Comparison of ENCODE assay signal across 8 cellular contexts in the genomic region with DNA sequence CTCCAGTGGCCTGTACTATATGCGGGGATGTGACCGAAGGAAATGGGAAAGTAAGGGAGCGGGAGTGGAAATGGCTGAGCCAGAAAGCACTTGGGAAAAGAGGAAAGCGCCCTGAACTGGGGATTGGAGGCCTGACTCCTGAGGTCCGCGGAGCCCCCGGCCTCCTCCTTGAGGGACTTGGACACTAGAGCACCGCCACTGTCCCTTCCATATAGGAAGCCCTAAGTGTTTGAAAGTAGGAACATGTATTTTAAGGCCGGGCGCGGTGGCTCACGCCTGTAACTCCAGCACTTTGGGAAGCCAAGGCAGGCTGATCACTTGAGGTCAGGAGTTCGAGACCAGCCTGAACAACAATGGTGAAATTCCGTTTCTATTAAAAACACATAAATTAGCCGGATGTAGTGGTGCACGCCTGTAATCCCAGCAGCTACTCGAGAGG. TPM values are rescaled to one million over a fixed set of nuclear protein-coding genes. Genes with fewer than 3 reads are reported as not detected.
A peak's percentile ranks its signal among the peaks of the same experiment; 100 is the strongest.
DNase-seq lines count a peak whose midpoint lies in the region; ATAC-seq and TF ChIP-seq lines count a peak whose summit lies in the region.

No MANE protein-coding gene starts in this region.

- in situ Hi-C loops in astrocyte of the spinal cord (cut with HindIII; ENCODE audit: low sequenced_read_pairs): no loop called here

- no peaks in the 10 kb centered on the region for H3K9me3 Mint-ChIP-seq in activated T-cell treated with anti-CD3 and anti-CD28 coated beads, Interleukin-2, amount 50 U/mL, for 4 hours

- intact Hi-C loops in right lobe of liver (cut with DNase I) (no loop called here), upper lobe of right lung (cut with DNase I) (no loop called here)

- WGBS in right lobe of liver (ENCODE audit: insufficient coverage, low coverage, low lambda C conversion rate, missing lambda C conversion rate): 5% methylated on average over 17 of the region's 17 CpGs

- no peak for TF ChIP-seq CTCF in astrocyte of the spinal cord (IDR thresholded peaks at IDR 0.05; ENCODE audit: low read depth, low read length)
- TF ChIP-seq CTCF in right lobe of liver (IDR thresholded peaks at IDR 0.05): no peak
- TF ChIP-seq CTCF in upper lobe of right lung (IDR thresholded peaks at IDR 0.05): no peak

- DNase-seq in activated T-cell treated with anti-CD3 and anti-CD28 coated beads, Interleukin-2, amount 50 U/mL, for 4 hours: no peak
- DNase-seq in activated T-cell treated with anti-CD3 and anti-CD28 coated beads, Interleukin-2, amount 50 U/mL, for 48 hours: no peak
- DNase-seq in astrocyte of the spinal cord (ENCODE audit: low read depth, low spot score): no peak
- DNase-seq in right lobe of liver: no peak
- DNase-seq in upper lobe of right lung: no peak
- DNase-seq in NCI-H2107 (lab: John Stamatoyannopoulos, UW): no peak
- no peak for DNase-seq in hepatic stellate cell (ENCODE audit: low spot score)

- H3K4me1 Mint-ChIP-seq in activated T-cell treated with anti-CD3 and anti-CD28 coated beads, Interleukin-2, amount 50 U/mL, for 4 hours (ENCODE audit: low read depth): peaks cover 37% of the 10 kb centered on the region

- no peaks in the 10 kb centered on the region for H3K36me3 ChIP-seq in right lobe of liver
- H3K36me3 ChIP-seq in upper lobe of right lung: peaks cover 2% of the 10 kb centered on the region

- peaks cover 2% of the 10 kb centered on the region for H3K27me3 Mint-ChIP-seq in activated T-cell treated with anti-CD3 and anti-CD28 coated beads, Interleukin-2, amount 50 U/mL, for 4 hours (ENCODE audit: low read depth)

- H3K27me3 ChIP-seq in right lobe of liver (no peaks in the 10 kb centered on the region), upper lobe of right lung (no peaks in the 10 kb centered on the region)

- H3K27ac ChIP-seq in right lobe of liver (peak overlapping the region; percentile 93 to 97 (median 95)), upper lobe of right lung (peak overlapping the region; percentile 99)

- peaks cover 0 to 28% (median 4%) of the 10 kb centered on the region in 4 donors for H3K4me1 ChIP-seq in right lobe of liver
- H3K4me1 ChIP-seq in upper lobe of right lung: peaks cover 51% of the 10 kb centered on the region

- H3K36me3 Mint-ChIP-seq in activated T-cell treated with anti-CD3 and anti-CD28 coated beads, Interleukin-2, amount 50 U/mL, for 4 hours (ENCODE audit: insufficient read depth): peaks cover under 1% of the 10 kb centered on the region

- TF ChIP-seq POLR2A in right lobe of liver (IDR thresholded peaks at IDR 0.05): no peak

- H3K4me3 ChIP-seq in astrocyte of the spinal cord (ENCODE audit: low read depth, low read length) (peak overlapping the region; percentile 73), right lobe of liver (peak overlapping the region; percentile 71 to 96 (median 93)), upper lobe of right lung (peak overlapping the region; percentile 83)

- ATAC-seq in activated T-cell treated with anti-CD3 and anti-CD28 coated beads, Interleukin-2, amount 50 U/mL, for 4 hours: no peak
- ATAC-seq in right lobe of liver (peak in 1 of 4 donors; percentile 38), upper lobe of right lung (peak; percentile 28), GM21390 (IDR thresholded peaks at IDR 0.05; ENCODE audit: unreplicated experiment) (no peak)

- H3K9me3 ChIP-seq in right lobe of liver: no peaks in the 10 kb centered on the region
- no peaks in the 10 kb centered on the region for H3K9me3 ChIP-seq in upper lobe of right lung

- H3K4me3 Mint-ChIP-seq in activated T-cell treated with anti-CD3 and anti-CD28 coated beads, Interleukin-2, amount 50 U/mL, for 4 hours: peak overlapping the region; percentile 97

RNA-seq across cellular contexts. Expression of gene ZDHHC7, which starts 0.5 kb away (rescaled TPM):
- total RNA-seq in activated T-cell treated with anti-CD3 and anti-CD28 coated beads, Interleukin-2, amount 50 U/mL, for 4 hours: 10 to 100 TPM; 27.2 to 34.6 (median 31.8) TPM
- total RNA-seq in right lobe of liver (10 to 100 TPM; 10.7 to 27.5 (median 19.0) TPM), upper lobe of right lung (79.7 TPM)

RNA-seq across cellular contexts. Expression of gene KIAA0513, which starts 15.7 kb away (rescaled TPM):
- total RNA-seq in activated T-cell treated with anti-CD3 and anti-CD28 coated beads, Interleukin-2, amount 50 U/mL, for 4 hours: 10 to 100 TPM; 13.6 to 19.6 (median 17.6) TPM
- total RNA-seq in right lobe of liver: 1 to 10 TPM; 2.6 to 7.4 (median 4.7) TPM
- 21.7 TPM for total RNA-seq in upper lobe of right lung
